9 cellular contexts compared by ENCODE assay signal in the genomic region with DNA sequence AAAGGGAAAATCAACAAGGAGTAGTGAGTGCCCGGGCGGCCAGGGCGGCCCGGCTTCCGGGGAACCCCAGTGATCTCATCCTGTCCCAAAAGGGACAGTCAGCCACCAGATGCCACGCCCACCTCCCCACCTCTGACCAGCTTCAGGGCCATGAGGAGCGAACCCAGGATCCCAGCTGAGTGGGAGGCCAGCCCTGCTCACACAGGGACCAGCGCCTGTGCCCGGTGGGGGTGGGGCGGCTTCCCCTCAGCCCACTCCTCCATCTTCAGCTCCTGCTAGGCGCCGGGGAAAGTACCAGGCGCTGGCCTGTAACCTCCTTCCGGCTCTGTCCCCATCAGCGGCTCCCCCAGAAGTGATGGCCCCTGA. TPM values are rescaled to one million over a fixed set of nuclear protein-coding genes. Genes with fewer than 3 reads are reported as not detected.
DNase-seq lines count a peak whose midpoint lies in the region; ATAC-seq and TF ChIP-seq lines count a peak whose summit lies in the region.
"Had no signal": no experiment of that assay in that cellular context is flagged by ENCODE, and none has a peak within 500 bp of the region (broad histone marks: within the 10 kb centered on the region; RNA-seq: fewer than 3 reads in every experiment).

No MANE protein-coding gene starts in this region.

- intact Hi-C loops in heart left ventricle (cut with DNase I) = no loop called here

- peak overlapping the region; percentile 69 for H2AFZ ChIP-seq in smooth muscle cell (ENCODE audit: low read depth)

- ATAC-seq in T-helper 17 cell = peak; percentile 21
- ATAC-seq in heart left ventricle = no peak
- no peak for ATAC-seq in HG03521 (IDR thresholded peaks at IDR 0.05; ENCODE audit: unreplicated experiment)

- H4K20me1 ChIP-seq in smooth muscle cell (ENCODE audit: low read depth) = no peaks in the 10 kb centered on the region

- H3K4me3 ChIP-seq in GM12864 (ENCODE audit: low read depth, low read length) (peak overlapping the region; percentile 56), heart left ventricle (peak overlapping the region in 11 of 12 donors; percentile 47 to 67 (median 58)), smooth muscle cell (peak overlapping the region; percentile 60)

- DNase-seq in GM12864 (ENCODE audit: low read depth) (no peak), T-helper 17 cell (no peak), heart left ventricle (peak in 3 of 5 donors; percentile 25 to 57 (median 38)), smooth muscle cell (lab: John Stamatoyannopoulos, UW; ENCODE audit: unreplicated experiment) (no peak), SHP77 treated with DMSO at 0.1 percent for 48 hours (lab: John Stamatoyannopoulos, UW) (no peak), NCI-H128 (lab: John Stamatoyannopoulos, UW; ENCODE audit: unreplicated experiment) (no peak), GOT3 (lab: John Stamatoyannopoulos, UW) (no peak)

- peaks cover 7% of the 10 kb centered on the region for H3K27me3 Mint-ChIP-seq in T-helper 17 cell

- no peaks in the 10 kb centered on the region for H3K27me3 ChIP-seq in heart left ventricle
- H3K27me3 ChIP-seq in smooth muscle cell (ENCODE audit: low read depth) = no peaks in the 10 kb centered on the region

- no peaks in the 10 kb centered on the region for H3K36me3 Mint-ChIP-seq in T-helper 17 cell (ENCODE audit: low read depth)

- H3K27ac Mint-ChIP-seq in T-helper 17 cell = no peak overlapping the region

- TF ChIP-seq CTCF in GM12864 (IDR thresholded peaks at IDR 0.05; ENCODE audit: low read depth, low read length, missing control alignments) (no peak), heart left ventricle (IDR thresholded peaks at IDR 0.05) (no peak), smooth muscle cell (IDR thresholded peaks at IDR 0.05; ENCODE audit: borderline replicate concordance, insufficient read depth, poor library complexity, severe bottlenecking) (no peak)

- H3K4me3 Mint-ChIP-seq in T-helper 17 cell = peak overlapping the region; percentile 78

- H3K27ac ChIP-seq in heart left ventricle = peak overlapping the region in 3 of 12 donors; percentile 25 to 38 (median 27)
- H3K27ac ChIP-seq in smooth muscle cell (ENCODE audit: low read depth) = peak overlapping the region; percentile 35

- H3F3A ChIP-seq in smooth muscle cell (ENCODE audit: low read depth) = no peaks in the 10 kb centered on the region

- 36 to 72% (median 59%) methylated on average over 3 to 15 of the region's 15 CpGs for WGBS in heart left ventricle, 4 donors
- WGBS in smooth muscle cell (ENCODE audit: low lambda C conversion rate) = 58% methylated on average over 15 of the region's 15 CpGs

- H3K4me2 ChIP-seq in smooth muscle cell = peak overlapping the region; percentile 98

- H3K36me3 ChIP-seq in heart left ventricle (no peaks in the 10 kb centered on the region), smooth muscle cell (ENCODE audit: low read depth) (no peaks in the 10 kb centered on the region)

- no peak overlapping the region for H3K9ac ChIP-seq in smooth muscle cell (ENCODE audit: low read depth)

- H3K4me1 ChIP-seq in heart left ventricle = peaks cover 6 to 40% (median 24%) of the 10 kb centered on the region in 12 donors
- H3K4me1 ChIP-seq in smooth muscle cell (ENCODE audit: low read depth) = peaks cover 6% of the 10 kb centered on the region

- H3K79me2 ChIP-seq in smooth muscle cell (ENCODE audit: low read depth) = no peaks in the 10 kb centered on the region

- no peaks in the 10 kb centered on the region for H3K9me3 ChIP-seq in T-helper 17 cell (ENCODE audit: control insufficient read depth, low read length, poor library complexity, severe bottlenecking)
- H3K9me3 ChIP-seq in heart left ventricle = no peaks in the 10 kb centered on the region
- H3K9me3 ChIP-seq in smooth muscle cell (replicated peaks; ENCODE audit: low read depth) = no peaks in the 10 kb centered on the region

- no peak for TF ChIP-seq POLR2A in heart left ventricle (IDR thresholded peaks at IDR 0.05)

- H3K4me1 Mint-ChIP-seq in T-helper 17 cell = peaks cover 7% of the 10 kb centered on the region

RNA-seq across cellular contexts. Expression of gene MYL5, which starts 6.2 kb away (rescaled TPM):
- total RNA-seq in T-helper 17 cell (10 to 100 TPM; 20.3 to 22.9 TPM), heart left ventricle (10 to 100 TPM in 2 of 9 donors, 1 to 10 TPM in 7; 1.4 to 12.9 (median 5.6) TPM), smooth muscle cell (6.8 and 22.1 TPM in 2 replicates)
- polyA plus RNA-seq in heart left ventricle (1 to 10 TPM; 2.0 to 4.4 TPM), smooth muscle cell (6.7 and 12.5 TPM in 2 replicates)

RNA-seq across cellular contexts. Expression of gene ATP5ME, which starts 6.5 kb away (rescaled TPM):
- total RNA-seq in T-helper 17 cell (100 to 1,000 TPM in 1 of 2 donors, 10 to 100 TPM in 1; 98.4 to 120 TPM), heart left ventricle (100 to 1,000 TPM; 210 to 906 (median 800) TPM), smooth muscle cell (95.4 and 152 TPM in 2 replicates)
- polyA plus RNA-seq in heart left ventricle (1,000 to 10,000 TPM in 1 of 2 donors, 100 to 1,000 TPM in 1; 552 to 2,413 TPM), smooth muscle cell (699 and 733 TPM in 2 replicates)

RNA-seq across cellular contexts. Expression of gene SLC49A3, which starts 8.4 kb away (rescaled TPM):
- total RNA-seq in T-helper 17 cell = 1 to 10 TPM; 1.1 to 2.7 TPM
- 10 to 100 TPM in 3 of 9 donors, 1 to 10 TPM in 6; 5.6 to 20.5 (median 8.9) TPM for total RNA-seq in heart left ventricle
- 1 to 10 TPM; 5.2 to 9.8 TPM for polyA plus RNA-seq in heart left ventricle
- 15.6 and 26.4 TPM in 2 replicates for total RNA-seq in smooth muscle cell
- 40.2 and 40.3 TPM in 2 replicates for polyA plus RNA-seq in smooth muscle cell
- polyA plus RNA-seq: neural cell had no signal

RNA-seq across cellular contexts. Expression of gene PCGF3, which starts 25.1 kb away (rescaled TPM):
- 10 to 100 TPM; 31.3 to 38.0 TPM for total RNA-seq in T-helper 17 cell
- total RNA-seq in heart left ventricle = 10 to 100 TPM; 16.2 to 45.7 (median 21.8) TPM
- 10 to 100 TPM; 24.7 to 26.6 TPM for polyA plus RNA-seq in heart left ventricle
- 45.4 and 57.5 TPM in 2 replicates for total RNA-seq in smooth muscle cell
- 29.6 and 30.9 TPM in 2 replicates for polyA plus RNA-seq in smooth muscle cell

RNA-seq across cellular contexts. Expression of gene PDE6B, which starts 55.2 kb away (rescaled TPM):
- total RNA-seq in T-helper 17 cell = 10 to 100 TPM; 10.2 to 11.5 TPM
- 1 to 10 TPM in 8 of 9 donors, under 1 TPM in 1; 0.98 to 8.4 (median 3.6) TPM for total RNA-seq in heart left ventricle
- polyA plus RNA-seq in heart left ventricle = 1 to 10 TPM in 1 of 2 donors, under 1 TPM in 1; 0.61 to 1.9 TPM
- 5.1 and 9.8 TPM in 2 replicates for total RNA-seq in smooth muscle cell
- 7.6 and 9.0 TPM in 2 replicates for polyA plus RNA-seq in smooth muscle cell

Comparison
In these comparisons a context has a peak if more than half of its experiments do, and no peak if none do; other contexts are left out.
1. DNase-seq: peak in heart left ventricle (3 of 5); none in GM12864 (single experiment), T-helper 17 cell (0 of 3), smooth muscle cell (single experiment), SHP77 treated with DMSO at 0.1 percent for 48 hours (single experiment), NCI-H128 (single experiment) and GOT3 (single experiment).
2. Peak in every context shown above with its lines, with median percentiles within 50 percentile points of each other: H3K4me3 ChIP-seq.